ENCODE assay signal across 13 cellular contexts in genomic region chr6:156795825-156796224, GRCh38. TPM values are rescaled to one million over a fixed set of nuclear protein-coding genes. Genes with fewer than 3 reads are reported as not detected.
A peak's percentile ranks its signal among the peaks of the same experiment; 100 is the strongest.
DNase-seq lines count a peak whose midpoint lies in the region; ATAC-seq and TF ChIP-seq lines count a peak whose summit lies in the region.
"Had no signal": no experiment of that assay in that cellular context is flagged by ENCODE, and none has a peak within 500 bp of the region (broad histone marks: within the 10 kb centered on the region; RNA-seq: fewer than 3 reads in every experiment).

No MANE protein-coding gene starts in this region.

- CTCF ChIA-PET in WTC11 (lab: Charles Lee) = no interaction called here

- H3K4me1 ChIP-seq in heart left ventricle (peaks cover 3 to 83% (median 62%) of the 10 kb centered on the region in 12 donors), skeletal muscle tissue (ENCODE audit: control insufficient read depth in 3 of 3, insufficient read depth in 3 of 3, low read length in 3 of 3) (peaks cover 40 to 57% (median 44%) of the 10 kb centered on the region in 3 donors)

- TF ChIP-seq POLR2A in heart left ventricle (IDR thresholded peaks at IDR 0.05) = no peak

- H3K36me3 ChIP-seq in heart left ventricle (no peaks in the 10 kb centered on the region), skeletal muscle tissue (ENCODE audit: control insufficient read depth in 3 of 3, insufficient read depth in 3 of 3, low read length in 3 of 3) (no peaks in the 10 kb centered on the region)
- H3K36me3 ChIP-seq: tibial artery had no signal

- H3K27ac ChIP-seq in heart left ventricle (peak overlapping the region in 2 of 12 donors; percentile 16 to 25), skeletal muscle tissue (ENCODE audit: low read depth, low read length) (no peak overlapping the region)
- H3K27ac ChIP-seq: tibial artery had no signal

- POLR2A ChIA-PET in WTC11 (lab: Charles Lee) = interaction anchor here (0.6 kb wide), 1 partner anchor 39 kb away, joined by 3 read pairs; no protein-coding TSS in a partner anchor

- H3K9me3 ChIP-seq in heart left ventricle = no peaks in the 10 kb centered on the region
- H3K9me3 ChIP-seq in skeletal muscle tissue (ENCODE audit: control insufficient read depth in 3 of 3, low read length in 3 of 3) = no peaks in the 10 kb centered on the region
- H3K9me3 ChIP-seq: tibial artery had no signal

- DNase-seq in activated CD4-positive, alpha-beta T cell treated with anti-CD3 and anti-CD28 coated beads, Interleukin-2, amount 10 ng/mL, durations not matched to agents 24 days and 14 days = no peak
- DNase-seq in activated CD4-positive, alpha-beta T cell treated with anti-CD3 and anti-CD28 coated beads for 4 hours = no peak
- DNase-seq in WTC11 (ENCODE audit: low spot score) (no peak), heart left ventricle (peak in 2 of 5 donors; percentile 23 to 51), NCI-H524 (lab: John Stamatoyannopoulos, UW) (no peak), ACHN (no peak)
- DNase-seq: 8988T; activated CD8-positive, alpha-beta memory T cell treated with anti-CD3 and anti-CD28 coated beads for 24 hours; islet precursor cell; stimulated activated CD4-positive, alpha-beta T cell treated with anti-CD3 and anti-CD28 coated beads, Interleukin-12 subunit alpha, Interleukin-12 subunit beta, amount 100 ng/mL, for 4 hours; tibial artery had no signal

- peak overlapping the region; percentile 23 to 51 (median 46) for H3K9ac ChIP-seq in skeletal muscle tissue (ENCODE audit: low read depth in 1 of 3, low read length in 3 of 3)

- no peaks in the 10 kb centered on the region for H3K9me3 Mint-ChIP-seq in activated CD4-positive, alpha-beta T cell treated with anti-CD3 and anti-CD28 coated beads, Interleukin-2, amount 10 ng/mL, durations not matched to agents 24 days and 14 days
- H3K9me3 Mint-ChIP-seq in WTC11 = no peaks in the 10 kb centered on the region

- H3K27me3 Mint-ChIP-seq in activated CD4-positive, alpha-beta T cell treated with anti-CD3 and anti-CD28 coated beads, Interleukin-2, amount 10 ng/mL, durations not matched to agents 24 days and 14 days = no peaks in the 10 kb centered on the region
- H3K27me3 Mint-ChIP-seq in WTC11 (ENCODE audit: low read depth) = no peaks in the 10 kb centered on the region

- H3K4me1 Mint-ChIP-seq in activated CD4-positive, alpha-beta T cell treated with anti-CD3 and anti-CD28 coated beads, Interleukin-2, amount 10 ng/mL, durations not matched to agents 24 days and 14 days = peaks cover 27% of the 10 kb centered on the region
- peaks cover 64% of the 10 kb centered on the region for H3K4me1 Mint-ChIP-seq in WTC11

- TF ChIP-seq CTCF in WTC11 (IDR thresholded peaks at IDR 0.05) (no peak), heart left ventricle (IDR thresholded peaks at IDR 0.05) (no peak)

- H3K27me3 ChIP-seq in heart left ventricle (no peaks in the 10 kb centered on the region), skeletal muscle tissue (ENCODE audit: control insufficient read depth in 3 of 3, insufficient read depth in 3 of 3, low read length in 3 of 3) (no peaks in the 10 kb centered on the region)
- H3K27me3 ChIP-seq: tibial artery had no signal

- in situ Hi-C loops in ACHN (cut with HindIII; ENCODE audit: low pct_ligation_motif_present, low pct_unique_long_range_greater_than_20kb, low sequenced_read_pairs) = no loop called here

- H3K4me3 ChIP-seq in heart left ventricle (peak overlapping the region in 11 of 12 donors; percentile 5 to 49 (median 32)), skeletal muscle tissue (ENCODE audit: low read length in 3 of 3) (peak overlapping the region; percentile 15 to 52 (median 33))
- H3K4me3 ChIP-seq: tibial artery had no signal

- ATAC-seq in WTC11 (no peak), heart left ventricle (peak in 3 of 4 donors; percentile 46 to 67 (median 62)), GM19023 (IDR thresholded peaks at IDR 0.05; ENCODE audit: unreplicated experiment) (no peak)

- intact Hi-C loops in activated CD4-positive, alpha-beta T cell treated with anti-CD3 and anti-CD28 coated beads, Interleukin-2, amount 10 ng/mL, durations not matched to agents 24 days and 14 days (cut with micrococcal nuclease) = no loop called here
- intact Hi-C loops in heart left ventricle (cut with DNase I) = no loop called here

- WGBS in heart left ventricle, 4 donors = 55 to 64% (median 61%) methylated on average over 9 of the region's 9 CpGs

- H3K36me3 Mint-ChIP-seq in activated CD4-positive, alpha-beta T cell treated with anti-CD3 and anti-CD28 coated beads, Interleukin-2, amount 10 ng/mL, durations not matched to agents 24 days and 14 days (ENCODE audit: low read depth) = peaks cover 2% of the 10 kb centered on the region
- H3K36me3 Mint-ChIP-seq in WTC11 = no peaks in the 10 kb centered on the region

- no peak overlapping the region for H3K4me3 Mint-ChIP-seq in activated CD4-positive, alpha-beta T cell treated with anti-CD3 and anti-CD28 coated beads, Interleukin-2, amount 10 ng/mL, durations not matched to agents 24 days and 14 days
- H3K4me3 Mint-ChIP-seq in WTC11 = no peak overlapping the region

- H3K27ac Mint-ChIP-seq in activated CD4-positive, alpha-beta T cell treated with anti-CD3 and anti-CD28 coated beads, Interleukin-2, amount 10 ng/mL, durations not matched to agents 24 days and 14 days = peak overlapping the region; percentile 21
- peak overlapping the region; percentile 36 for H3K27ac Mint-ChIP-seq in WTC11

TF ChIP-seq in WTC11, 78 proteins besides CTCF, POLR2A, EP300 and RAD21 (continues in another document):
- TF ChIP-seq CREB1 (CRISPR knock-in tag; IDR thresholded peaks at IDR 0.05) (no peak), IRF2 (CRISPR knock-in tag; IDR thresholded peaks at IDR 0.05; ENCODE audit: borderline replicate concordance, low read depth) (no peak), ZBTB43 (CRISPR knock-in tag; IDR thresholded peaks at IDR 0.05) (no peak), JAZF1 (CRISPR knock-in tag; IDR thresholded peaks at IDR 0.05) (no peak)
- TF ChIP-seq, protein P1, sequence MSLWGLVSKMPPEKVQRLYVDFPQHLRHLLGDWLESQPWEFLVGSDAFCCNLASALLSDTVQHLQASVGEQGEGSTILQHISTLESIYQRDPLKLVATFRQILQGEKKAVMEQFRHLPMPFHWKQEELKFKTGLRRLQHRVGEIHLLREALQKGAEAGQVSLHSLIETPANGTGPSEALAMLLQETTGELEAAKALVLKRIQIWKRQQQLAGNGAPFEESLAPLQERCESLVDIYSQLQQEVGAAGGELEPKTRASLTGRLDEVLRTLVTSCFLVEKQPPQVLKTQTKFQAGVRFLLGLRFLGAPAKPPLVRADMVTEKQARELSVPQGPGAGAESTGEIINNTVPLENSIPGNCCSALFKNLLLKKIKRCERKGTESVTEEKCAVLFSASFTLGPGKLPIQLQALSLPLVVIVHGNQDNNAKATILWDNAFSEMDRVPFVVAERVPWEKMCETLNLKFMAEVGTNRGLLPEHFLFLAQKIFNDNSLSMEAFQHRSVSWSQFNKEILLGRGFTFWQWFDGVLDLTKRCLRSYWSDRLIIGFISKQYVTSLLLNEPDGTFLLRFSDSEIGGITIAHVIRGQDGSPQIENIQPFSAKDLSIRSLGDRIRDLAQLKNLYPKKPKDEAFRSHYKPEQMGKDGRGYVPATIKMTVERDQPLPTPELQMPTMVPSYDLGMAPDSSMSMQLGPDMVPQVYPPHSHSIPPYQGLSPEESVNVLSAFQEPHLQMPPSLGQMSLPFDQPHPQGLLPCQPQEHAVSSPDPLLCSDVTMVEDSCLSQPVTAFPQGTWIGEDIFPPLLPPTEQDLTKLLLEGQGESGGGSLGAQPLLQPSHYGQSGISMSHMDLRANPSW (CRISPR knock-in tag; conservative IDR thresholded peaks at IDR 0.05; ENCODE audit: low read depth) = no peak
- TF ChIP-seq, protein P2, sequence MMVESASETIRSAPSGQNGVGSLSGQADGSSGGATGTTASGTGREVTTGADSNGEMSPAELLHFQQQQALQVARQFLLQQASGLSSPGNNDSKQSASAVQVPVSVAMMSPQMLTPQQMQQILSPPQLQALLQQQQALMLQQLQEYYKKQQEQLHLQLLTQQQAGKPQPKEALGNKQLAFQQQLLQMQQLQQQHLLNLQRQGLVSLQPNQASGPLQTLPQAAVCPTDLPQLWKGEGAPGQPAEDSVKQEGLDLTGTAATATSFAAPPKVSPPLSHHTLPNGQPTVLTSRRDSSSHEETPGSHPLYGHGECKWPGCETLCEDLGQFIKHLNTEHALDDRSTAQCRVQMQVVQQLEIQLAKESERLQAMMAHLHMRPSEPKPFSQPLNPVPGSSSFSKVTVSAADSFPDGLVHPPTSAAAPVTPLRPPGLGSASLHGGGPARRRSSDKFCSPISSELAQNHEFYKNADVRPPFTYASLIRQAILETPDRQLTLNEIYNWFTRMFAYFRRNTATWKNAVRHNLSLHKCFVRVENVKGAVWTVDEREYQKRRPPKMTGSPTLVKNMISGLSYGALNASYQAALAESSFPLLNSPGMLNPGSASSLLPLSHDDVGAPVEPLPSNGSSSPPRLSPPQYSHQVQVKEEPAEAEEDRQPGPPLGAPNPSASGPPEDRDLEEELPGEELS (CRISPR knock-in tag; IDR thresholded peaks at IDR 0.05) = no peak
- TF ChIP-seq, protein P3, sequence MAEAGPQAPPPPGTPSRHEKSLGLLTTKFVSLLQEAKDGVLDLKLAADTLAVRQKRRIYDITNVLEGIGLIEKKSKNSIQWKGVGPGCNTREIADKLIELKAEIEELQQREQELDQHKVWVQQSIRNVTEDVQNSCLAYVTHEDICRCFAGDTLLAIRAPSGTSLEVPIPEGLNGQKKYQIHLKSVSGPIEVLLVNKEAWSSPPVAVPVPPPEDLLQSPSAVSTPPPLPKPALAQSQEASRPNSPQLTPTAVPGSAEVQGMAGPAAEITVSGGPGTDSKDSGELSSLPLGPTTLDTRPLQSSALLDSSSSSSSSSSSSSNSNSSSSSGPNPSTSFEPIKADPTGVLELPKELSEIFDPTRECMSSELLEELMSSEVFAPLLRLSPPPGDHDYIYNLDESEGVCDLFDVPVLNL (CRISPR knock-in tag; IDR thresholded peaks at IDR 0.05; ENCODE audit: borderline replicate concordance, low read depth) = no peak

RNA-seq across cellular contexts. Expression of gene ARID1B, which starts 18.6 kb away (rescaled TPM):
- total RNA-seq in activated CD4-positive, alpha-beta T cell treated with anti-CD3 and anti-CD28 coated beads, Interleukin-2, amount 10 ng/mL, durations not matched to agents 24 days and 14 days = 61.7 and 67.5 TPM in 2 replicates
- total RNA-seq in WTC11 (2021) = 53.8 to 60.3 TPM (median 55.9 TPM) in 3 replicates
- total RNA-seq in heart left ventricle = 10 to 100 TPM; 34.3 to 76.1 (median 53.9) TPM
- polyA plus RNA-seq in heart left ventricle = 10 to 100 TPM; 15.3 to 24.0 TPM
- total RNA-seq in skeletal muscle tissue = 73.6 TPM

Comparison
In these comparisons a context has a peak if more than half of its experiments do, and no peak if none do; other contexts are left out.
1. ATAC-seq: peak in heart left ventricle (3 of 4); none in WTC11 (single experiment) and GM19023 (single experiment).